ENCODE assay signal across 8 cellular contexts in genomic region chr16:67108931-67109406, GRCh38. TPM values are rescaled to one million over a fixed set of nuclear protein-coding genes. Genes with fewer than 3 reads are reported as not detected.
DNase-seq lines count a peak whose midpoint lies in the region; ATAC-seq and TF ChIP-seq lines count a peak whose summit lies in the region.

No MANE protein-coding gene starts in this region.

- peak overlapping the region; percentile 75 for H3K27ac ChIP-seq in rectal smooth muscle tissue (ENCODE audit: low read depth, low read length)

- H3K27me3 Mint-ChIP-seq in T-cell, result no peaks in the 10 kb centered on the region

- no peak for ATAC-seq in T-cell (replicated peaks in 1 of 4)
- ATAC-seq in GM19324 (IDR thresholded peaks at IDR 0.05; ENCODE audit: low FRiP score, unreplicated experiment), result no peak

- peak overlapping the region; percentile 97 for H3K4me3 ChIP-seq in GM06990 (replicated peaks; ENCODE audit: low read depth, low read length)
- H3K4me3 ChIP-seq in fibroblast of mammary gland (ENCODE audit: control insufficient read depth, low read depth, low read length), result peak overlapping the region; percentile 90
- H3K4me3 ChIP-seq in rectal smooth muscle tissue (ENCODE audit: low read length), result peak overlapping the region; percentile 82

- no peak for DNase-seq in GM06990 (ENCODE audit: extremely low read depth, insufficient read length)
- peak in 1 of 34 experiments; percentile 1 for DNase-seq in T-cell
- DNase-seq in fibroblast of mammary gland (ENCODE audit: low read depth), result no peak
- no peak for DNase-seq in AG08395 (ENCODE audit: low spot score)
- no peak for DNase-seq in NCI-H1417 (lab: John Stamatoyannopoulos, UW)
- no peak for DNase-seq in NCI-H2081 treated with DMSO at 0.1 percent for 48 hours (lab: John Stamatoyannopoulos, UW)

- H3K4me1 ChIP-seq in rectal smooth muscle tissue (ENCODE audit: control insufficient read depth, insufficient read depth, low read length), result no peaks in the 10 kb centered on the region

- no peaks in the 10 kb centered on the region for H3K36me3 Mint-ChIP-seq in T-cell

- TF ChIP-seq CTCF in GM06990 (IDR thresholded peaks at IDR 0.05; ENCODE audit: insufficient read depth, low read length, poor library complexity, severe bottlenecking), result no peak
- TF ChIP-seq CTCF in fibroblast of mammary gland (conservative IDR thresholded peaks at IDR 0.05; ENCODE audit: control insufficient read depth, insufficient read depth, low read depth, low read length), result no peak

- H3K27ac Mint-ChIP-seq in T-cell, result peak overlapping the region in 1 of 2 donors; percentile 88

- no peak overlapping the region for H3K9ac ChIP-seq in rectal smooth muscle tissue (ENCODE audit: low read length)

- H3K36me3 ChIP-seq in GM06990 (ENCODE audit: control insufficient read depth, insufficient read depth, low read length) (no peaks in the 10 kb centered on the region), rectal smooth muscle tissue (ENCODE audit: control insufficient read depth, insufficient read depth, low read length) (no peaks in the 10 kb centered on the region)

- peaks cover 24 to 38% (median 28%) of the 10 kb centered on the region in 3 donors for H3K4me1 Mint-ChIP-seq in T-cell

- POLR2A ChIA-PET in T-cell (lab: Charles Lee), result interaction anchor here (0.5 to 0.7 kb wide), 2 partner anchors 76 to 413 kb away, joined by 3 to 9 read pairs; no protein-coding TSS in a partner anchor

- no peaks in the 10 kb centered on the region for H3K9me3 Mint-ChIP-seq in T-cell

- CTCF ChIA-PET in T-cell (lab: Charles Lee), result no interaction called here

- peak overlapping the region; percentile 85 to 94 (median 94) for H3K4me3 Mint-ChIP-seq in T-cell

- H3K27me3 ChIP-seq in GM06990 (replicated peaks; ENCODE audit: control insufficient read depth, insufficient read depth, low read length), result no peaks in the 10 kb centered on the region
- no peaks in the 10 kb centered on the region for H3K27me3 ChIP-seq in rectal smooth muscle tissue (ENCODE audit: control insufficient read depth, insufficient read depth, low read length)

RNA-seq across cellular contexts. Expression of gene PHAF1, which starts 0.8 kb away (rescaled TPM):
- total RNA-seq in T-cell, result 10 to 100 TPM; 19.4 to 23.0 (median 20.1) TPM

RNA-seq across cellular contexts. Expression of gene B3GNT9, which starts 41.8 kb away (rescaled TPM):
- total RNA-seq in T-cell, result 1 to 10 TPM; 3.0 to 9.5 (median 4.9) TPM

RNA-seq across cellular contexts. Expression of gene TRADD, which starts 50.7 kb away (rescaled TPM):
- total RNA-seq in T-cell, result 100 to 1,000 TPM in 3 of 5 donors, 10 to 100 TPM in 2; 58.3 to 179 (median 123) TPM

RNA-seq across cellular contexts. Expression of gene FBXL8, which starts 50.8 kb away (rescaled TPM):
- total RNA-seq in T-cell, result 10 to 100 TPM; 18.5 to 69.7 (median 43.7) TPM

RNA-seq across cellular contexts. Expression of gene HSF4, which starts 55.6 kb away (rescaled TPM):
- total RNA-seq in T-cell, result 10 to 100 TPM; 22.3 to 66.3 (median 39.1) TPM
